Comparison of ENCODE assay signal across 10 cellular contexts in the genomic region with DNA sequence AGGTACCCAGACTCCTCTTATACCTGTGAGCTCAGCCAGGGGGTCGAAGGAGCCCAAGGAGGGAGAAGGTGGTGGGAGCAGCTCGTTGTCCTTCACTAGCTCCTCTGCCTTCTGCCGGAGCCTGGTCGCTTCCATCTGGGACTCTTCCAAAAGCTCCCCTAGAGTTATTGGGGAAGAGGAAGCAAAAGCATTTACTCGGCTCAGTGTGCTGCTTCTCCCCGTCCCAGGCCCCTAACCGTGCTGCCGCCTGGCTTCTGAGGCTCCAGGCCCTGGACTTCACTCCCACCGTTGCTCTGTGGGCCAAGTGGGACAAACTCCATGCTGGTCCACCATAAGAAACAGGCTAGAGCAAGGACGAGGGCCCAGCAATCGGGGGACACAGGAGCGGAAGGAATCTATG. TPM values are rescaled to one million over a fixed set of nuclear protein-coding genes. Genes with fewer than 3 reads are reported as not detected.
DNase-seq lines count a peak whose midpoint lies in the region; ATAC-seq and TF ChIP-seq lines count a peak whose summit lies in the region.
"Had no signal": no experiment of that assay in that cellular context is flagged by ENCODE, and none has a peak within 500 bp of the region (broad histone marks: within the 10 kb centered on the region; RNA-seq: fewer than 3 reads in every experiment).

No MANE protein-coding gene starts in this region.

- TF ChIP-seq POLR2A in breast epithelium (IDR thresholded peaks at IDR 0.05) (no peak), upper lobe of left lung (IDR thresholded peaks at IDR 0.05) (no peak)

- no peak for ATAC-seq in activated T-cell treated with anti-CD3 and anti-CD28 coated beads, Interleukin-2, amount 50 U/mL, for 72 hours (replicated peaks in 1 of 2)
- no peak for ATAC-seq in activated T-cell treated with anti-CD3 and anti-CD28 coated beads, Interleukin-2, amount 50 U/mL, for 4 hours
- peak in 1 of 2 donors; percentile 9 for ATAC-seq in upper lobe of left lung (ENCODE audit: low FRiP score in 2 of 2)
- ATAC-seq: esophagus mucosa; naive thymus-derived CD4-positive, alpha-beta T cell had no signal

- peak overlapping the region; percentile 54 to 74 for H3K27ac ChIP-seq in breast epithelium
- H3K27ac ChIP-seq in upper lobe of left lung = peak overlapping the region; percentile 67 to 76 (median 72)

- H3K9me3 Mint-ChIP-seq in activated T-cell treated with anti-CD3 and anti-CD28 coated beads, Interleukin-2, amount 50 U/mL, for 72 hours = no peaks in the 10 kb centered on the region
- H3K9me3 Mint-ChIP-seq in activated T-cell treated with anti-CD3 and anti-CD28 coated beads, Interleukin-2, amount 50 U/mL, for 4 hours = no peaks in the 10 kb centered on the region

- peaks cover 27 to 47% of the 10 kb centered on the region in 2 donors for H3K36me3 Mint-ChIP-seq in activated T-cell treated with anti-CD3 and anti-CD28 coated beads, Interleukin-2, amount 50 U/mL, for 72 hours (ENCODE audit: insufficient read depth in 2 of 2)
- peaks cover 58% of the 10 kb centered on the region for H3K36me3 Mint-ChIP-seq in activated T-cell treated with anti-CD3 and anti-CD28 coated beads, Interleukin-2, amount 50 U/mL, for 4 hours (ENCODE audit: insufficient read depth)

- no peak for DNase-seq in activated T-cell treated with anti-CD3 and anti-CD28 coated beads, Interleukin-2, amount 50 U/mL, for 72 hours
- no peak for DNase-seq in activated T-cell treated with anti-CD3 and anti-CD28 coated beads, Interleukin-2, amount 50 U/mL, for 4 hours
- DNase-seq in breast epithelium (ENCODE audit: low spot score in 2 of 2) (no peak), upper lobe of left lung (peak in 1 of 2 donors; percentile 50), middle frontal gyrus (ENCODE audit: extremely low spot score, low spot score) (no peak), NCI-H510A treated with DMSO at 0.1 percent for 48 hours (lab: John Stamatoyannopoulos, UW) (no peak), HCEC 1CT (no peak)
- DNase-seq: naive thymus-derived CD4-positive, alpha-beta T cell had no signal

- H3K4me1 ChIP-seq in breast epithelium (no peaks in the 10 kb centered on the region), mucosa of stomach (ENCODE audit: control insufficient read depth, insufficient read depth, low read length) (peaks cover 32% of the 10 kb centered on the region), upper lobe of left lung (peaks cover 59 to 85% (median 76%) of the 10 kb centered on the region in 4 donors)

- TF ChIP-seq CTCF in breast epithelium (IDR thresholded peaks at IDR 0.05) = no peak
- TF ChIP-seq CTCF in upper lobe of left lung (IDR thresholded peaks at IDR 0.05) = no peak

- 50 to 58% methylated on average over 11 to 12 of the region's 12 CpGs for WGBS in upper lobe of left lung, 2 donors

- H3K27me3 ChIP-seq in breast epithelium = no peaks in the 10 kb centered on the region
- no peaks in the 10 kb centered on the region for H3K27me3 ChIP-seq in mucosa of stomach (ENCODE audit: control insufficient read depth, insufficient read depth, low read length)
- H3K27me3 ChIP-seq in upper lobe of left lung = no peaks in the 10 kb centered on the region

- H3K9me3 ChIP-seq in breast epithelium (no peaks in the 10 kb centered on the region), mucosa of stomach (ENCODE audit: control insufficient read depth, low read length) (no peaks in the 10 kb centered on the region), upper lobe of left lung (no peaks in the 10 kb centered on the region)

- H3K36me3 ChIP-seq in breast epithelium = no peaks in the 10 kb centered on the region
- peaks cover 30% of the 10 kb centered on the region for H3K36me3 ChIP-seq in mucosa of stomach (ENCODE audit: control insufficient read depth, insufficient read depth, low read length)
- H3K36me3 ChIP-seq in upper lobe of left lung = peaks cover 7 to 52% (median 23%) of the 10 kb centered on the region in 4 donors

- H3K4me3 Mint-ChIP-seq in activated T-cell treated with anti-CD3 and anti-CD28 coated beads, Interleukin-2, amount 50 U/mL, for 72 hours = peak overlapping the region; percentile 22 to 25
- no peak overlapping the region for H3K4me3 Mint-ChIP-seq in activated T-cell treated with anti-CD3 and anti-CD28 coated beads, Interleukin-2, amount 50 U/mL, for 4 hours
- H3K4me3 Mint-ChIP-seq: naive thymus-derived CD4-positive, alpha-beta T cell had no signal

- no peak overlapping the region for H3K4me3 ChIP-seq in breast epithelium
- H3K4me3 ChIP-seq in mucosa of stomach (ENCODE audit: low read length) = no peak overlapping the region
- no peak overlapping the region for H3K4me3 ChIP-seq in upper lobe of left lung

- H3K9ac ChIP-seq in mucosa of stomach (ENCODE audit: low read length) = peak overlapping the region; percentile 3

- no peak for TF ChIP-seq EP300 in upper lobe of left lung (IDR thresholded peaks at IDR 0.05)

- H3K27ac Mint-ChIP-seq in activated T-cell treated with anti-CD3 and anti-CD28 coated beads, Interleukin-2, amount 50 U/mL, for 72 hours = peak overlapping the region; percentile 61

- intact Hi-C loops in breast epithelium (cut with DNase I; ENCODE audit: low total_unique reads) = no loop called here

- H3K27me3 Mint-ChIP-seq in activated T-cell treated with anti-CD3 and anti-CD28 coated beads, Interleukin-2, amount 50 U/mL, for 72 hours (ENCODE audit: low read depth) = no peaks in the 10 kb centered on the region
- H3K27me3 Mint-ChIP-seq in activated T-cell treated with anti-CD3 and anti-CD28 coated beads, Interleukin-2, amount 50 U/mL, for 4 hours (ENCODE audit: low read depth) = no peaks in the 10 kb centered on the region
- H3K27me3 Mint-ChIP-seq: naive thymus-derived CD4-positive, alpha-beta T cell had no signal

- peaks cover 100% of the 10 kb centered on the region for H3K4me1 Mint-ChIP-seq in activated T-cell treated with anti-CD3 and anti-CD28 coated beads, Interleukin-2, amount 50 U/mL, for 72 hours (ENCODE audit: low read depth)
- H3K4me1 Mint-ChIP-seq in activated T-cell treated with anti-CD3 and anti-CD28 coated beads, Interleukin-2, amount 50 U/mL, for 4 hours (ENCODE audit: low read depth) = peaks cover 78% of the 10 kb centered on the region

RNA-seq across cellular contexts. Expression of a gene that starts 17.2 kb away (rescaled TPM):
- total RNA-seq in activated T-cell treated with anti-CD3 and anti-CD28 coated beads, Interleukin-2, amount 50 U/mL, for 72 hours = 100 to 1,000 TPM; 358 to 420 TPM
- 100 to 1,000 TPM; 199 to 329 (median 211) TPM for total RNA-seq in activated T-cell treated with anti-CD3 and anti-CD28 coated beads, Interleukin-2, amount 50 U/mL, for 4 hours
- total RNA-seq in breast epithelium (100 to 1,000 TPM in 1 of 3 donors, 10 to 100 TPM in 2; 65.3 to 221 (median 91.8) TPM), upper lobe of left lung (100 to 1,000 TPM; 109 to 166 (median 130) TPM)

RNA-seq across cellular contexts. Expression of a gene that starts 43.2 kb away (rescaled TPM):
- total RNA-seq in activated T-cell treated with anti-CD3 and anti-CD28 coated beads, Interleukin-2, amount 50 U/mL, for 72 hours = not detected
- 1 to 10 TPM in 2 of 3 donors, under 1 TPM in 1; 0.47 to 1.1 (median 1.0) TPM for total RNA-seq in activated T-cell treated with anti-CD3 and anti-CD28 coated beads, Interleukin-2, amount 50 U/mL, for 4 hours
- total RNA-seq in breast epithelium (1,000 to 10,000 TPM; 1,215 to 5,290 (median 2,830) TPM), upper lobe of left lung (1,000 to 10,000 TPM in 4 of 6 donors, 100 to 1,000 TPM in 2; 876 to 1,536 (median 1,027) TPM)

Comparison
In these comparisons a context has a peak if more than half of its experiments do, and no peak if none do; other contexts are left out.
1. RNA of a gene that starts 43.2 kb away (total RNA-seq): 1,215 to 5,290 TPM in breast epithelium and 876 to 1,536 TPM in upper lobe of left lung; 0.47 to 1.1 TPM in activated T-cell treated with anti-CD3 and anti-CD28 coated beads, Interleukin-2, amount 50 U/mL, for 4 hours and not detected in activated T-cell treated with anti-CD3 and anti-CD28 coated beads, Interleukin-2, amount 50 U/mL, for 72 hours; every median in the first group is over 100 times any median in the second.